9 cellular contexts compared by ENCODE assay signal in genomic region chr7:17690030-17690429, GRCh38.
DNase-seq lines count a peak whose midpoint lies in the region; ATAC-seq and TF ChIP-seq lines count a peak whose summit lies in the region.
"Had no signal": no experiment of that assay in that cellular context is flagged by ENCODE, and none has a peak within 500 bp of the region (broad histone marks: within the 10 kb centered on the region; RNA-seq: fewer than 3 reads in every experiment).

No MANE protein-coding gene starts in this region.

- TF ChIP-seq CTCF in KMS-11 (conservative IDR thresholded peaks at IDR 0.05; ENCODE audit: low read depth, low read length) = no peak
- no peak for TF ChIP-seq CTCF in cardiac fibroblast (IDR thresholded peaks at IDR 0.05; ENCODE audit: low read depth, low read length)

- peak overlapping the region; percentile 56 for H3K4me2 ChIP-seq in KMS-11

- DNase-seq in cardiac fibroblast (ENCODE audit: low read depth in 2 of 2) (peak; percentile 81 to 98), middle frontal gyrus (ENCODE audit: extremely low spot score, low spot score) (no peak), Right ventricle myocardium superior (no peak), anterior cingulate cortex (lab: John Stamatoyannopoulos, UW) (no peak)
- DNase-seq: NCI-H748 treated with DMSO at 0.1 percent for 48 hours had no signal

- H3K4me1 ChIP-seq in ACC112 (ENCODE audit: control insufficient read depth, insufficient read depth, low read length, unreplicated experiment) (peaks cover 15% of the 10 kb centered on the region), KMS-11 (ENCODE audit: low read depth, poor library complexity, severe bottlenecking) (peaks cover 28% of the 10 kb centered on the region)

- H3K9ac ChIP-seq in KMS-11 = no peak overlapping the region

- intact Hi-C loops in Right ventricle myocardium superior (cut with DNase I) = no loop called here

- H3K27me3 ChIP-seq in ACC112 (ENCODE audit: insufficient read depth, low read length) (no peaks in the 10 kb centered on the region), KMS-11 (ENCODE audit: insufficient read depth, low read depth) (no peaks in the 10 kb centered on the region)

- ATAC-seq in GM19467 (IDR thresholded peaks at IDR 0.05; ENCODE audit: unreplicated experiment) = peak; percentile 54
- ATAC-seq in Right ventricle myocardium superior (ENCODE audit: poor library complexity) = no peak
- no peak for ATAC-seq in GM19324 (IDR thresholded peaks at IDR 0.05; ENCODE audit: low FRiP score, unreplicated experiment)

- H3K27ac ChIP-seq in ACC112 (ENCODE audit: low read depth, low read length) (peak overlapping the region; percentile 81), KMS-11 (peak overlapping the region; percentile 32)

- H4K20me1 ChIP-seq in KMS-11 (ENCODE audit: insufficient read depth) = no peaks in the 10 kb centered on the region

- H3K79me2 ChIP-seq in ACC112 (ENCODE audit: control insufficient read depth, insufficient read depth, low read length, unreplicated experiment) (no peaks in the 10 kb centered on the region), KMS-11 (ENCODE audit: insufficient read depth, low read depth) (no peaks in the 10 kb centered on the region)

- H3K4me3 ChIP-seq in ACC112 (ENCODE audit: low read depth, low read length) = peak overlapping the region; percentile 34; the same call in 1 of the 2 replicates
- no peak overlapping the region for H3K4me3 ChIP-seq in KMS-11 (IDR thresholded peaks at IDR 0.05; ENCODE audit: insufficient read depth, low read depth, low read length)
- H3K4me3 ChIP-seq in cardiac fibroblast (replicated peaks in 1 of 2; ENCODE audit: low read depth in 2 of 2, low read length in 2 of 2) = no peak overlapping the region

- H3K36me3 ChIP-seq in ACC112 (ENCODE audit: insufficient read depth, low read length) (no peaks in the 10 kb centered on the region), KMS-11 (ENCODE audit: insufficient read depth) (no peaks in the 10 kb centered on the region)

- H2AFZ ChIP-seq in ACC112 (ENCODE audit: low read length, unreplicated experiment) = no peak overlapping the region
- H2AFZ ChIP-seq in KMS-11 (ENCODE audit: low read depth) = peak overlapping the region; percentile 34

Comparison
In these comparisons a context has a peak if more than half of its experiments do, and no peak if none do; other contexts are left out.
1. DNase-seq: peak in cardiac fibroblast (2 of 2); none in middle frontal gyrus (single experiment), Right ventricle myocardium superior (single experiment) and anterior cingulate cortex (0 of 58).